ENCODE assay signal across 8 cellular contexts in the genomic region with DNA sequence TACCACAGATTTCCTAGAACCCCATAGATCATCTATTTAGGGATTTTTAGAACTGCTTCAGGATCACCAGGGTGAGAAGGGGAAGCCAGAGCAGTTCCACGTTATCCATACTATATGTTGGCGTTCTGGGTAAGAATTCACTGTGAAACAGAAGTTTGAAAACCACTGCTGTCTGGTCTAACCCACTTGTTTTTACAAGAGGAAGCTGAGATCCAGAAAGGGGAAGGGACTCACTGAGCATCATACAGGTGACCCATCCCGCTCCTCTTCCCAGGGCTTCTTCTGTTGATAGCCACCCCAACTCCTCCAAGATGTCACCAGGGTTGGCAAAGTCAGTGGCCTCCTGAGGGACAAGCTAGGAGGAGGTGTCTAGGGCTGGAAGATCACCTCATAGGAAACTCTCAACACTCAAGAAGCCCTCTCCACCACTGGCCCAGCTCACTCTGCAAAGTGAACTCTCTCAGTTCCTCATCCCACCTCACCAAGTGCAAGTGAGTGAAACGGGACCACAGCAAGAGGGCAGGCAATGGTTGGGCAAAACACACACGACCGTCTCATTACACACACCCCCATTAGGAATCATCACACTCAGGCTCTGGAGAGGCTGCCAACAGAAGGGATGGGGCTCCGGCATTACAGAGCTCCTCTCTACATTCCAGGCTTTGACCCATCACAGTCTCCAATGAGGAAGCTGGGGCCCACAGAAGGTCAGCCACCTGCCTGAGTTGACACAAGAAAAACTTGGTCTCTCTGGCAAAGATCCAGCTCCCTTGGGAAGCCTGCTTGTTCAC. TPM values are rescaled to one million over a fixed set of nuclear protein-coding genes. Genes with fewer than 3 reads are reported as not detected.
A peak's percentile ranks its signal among the peaks of the same experiment; 100 is the strongest.
DNase-seq lines count a peak whose midpoint lies in the region; ATAC-seq and TF ChIP-seq lines count a peak whose summit lies in the region.

No MANE protein-coding gene starts in this region.

- DNase-seq in activated T-cell treated with anti-CD3 and anti-CD28 coated beads, Interleukin-2, amount 50 U/mL, for 4 hours: no peak
- DNase-seq in activated T-cell treated with anti-CD3 and anti-CD28 coated beads, Interleukin-2, amount 50 U/mL, for 48 hours: no peak
- DNase-seq in sigmoid colon: no peak
- DNase-seq in NCI-H1417 treated with DMSO at 0.1 percent for 48 hours (lab: John Stamatoyannopoulos, UW): no peak
- no peak for DNase-seq in NCI-H128 (lab: John Stamatoyannopoulos, UW; ENCODE audit: unreplicated experiment)

- H3K4me3 Mint-ChIP-seq in activated T-cell treated with anti-CD3 and anti-CD28 coated beads, Interleukin-2, amount 50 U/mL, for 4 hours: peak overlapping the region; percentile 70

- H3K9ac ChIP-seq in duodenal mucosa (ENCODE audit: low read depth in 1 of 2, low read length in 2 of 2): peak overlapping the region; percentile 65 to 68
- peak overlapping the region in 2 of 5 donors; percentile 59 to 74 for H3K9ac ChIP-seq in subcutaneous abdominal adipose tissue (ENCODE audit: low read length in 5 of 5)

- H3K4me1 ChIP-seq in duodenal mucosa (ENCODE audit: control insufficient read depth in 1 of 2, insufficient read depth in 2 of 2, low read length in 2 of 2) (peaks cover 21 to 24% of the 10 kb centered on the region in 2 donors), subcutaneous abdominal adipose tissue (ENCODE audit: control insufficient read depth in 5 of 5, insufficient read depth in 5 of 5, low read length in 5 of 5) (peaks cover 0 to 58% (median 50%) of the 10 kb centered on the region in 5 donors), sigmoid colon (peaks cover 0 to 19% (median 11%) of the 10 kb centered on the region in 4 donors)

- H3K36me3 ChIP-seq in duodenal mucosa (ENCODE audit: control insufficient read depth in 1 of 2, insufficient read depth in 2 of 2, low read length in 2 of 2) (peaks cover 0 to 7% of the 10 kb centered on the region in 2 donors), subcutaneous abdominal adipose tissue (ENCODE audit: control insufficient read depth in 5 of 5, insufficient read depth in 5 of 5, low read length in 5 of 5) (peaks cover 3 to 8% (median 5%) of the 10 kb centered on the region in 5 donors), sigmoid colon (no peaks in the 10 kb centered on the region)

- TF ChIP-seq EP300 in sigmoid colon (IDR thresholded peaks at IDR 0.05): no peak

- TF ChIP-seq CTCF in sigmoid colon (IDR thresholded peaks at IDR 0.05): no peak

- TF ChIP-seq POLR2A in sigmoid colon (IDR thresholded peaks at IDR 0.05): no peak

- no peaks in the 10 kb centered on the region for H3K9me3 Mint-ChIP-seq in activated T-cell treated with anti-CD3 and anti-CD28 coated beads, Interleukin-2, amount 50 U/mL, for 4 hours

- WGBS in sigmoid colon, 2 donors: 59 to 77% methylated on average over 7 of the region's 7 CpGs

- H3K9me3 ChIP-seq in duodenal mucosa (ENCODE audit: control insufficient read depth in 1 of 2, low read length in 2 of 2) (no peaks in the 10 kb centered on the region), subcutaneous abdominal adipose tissue (ENCODE audit: control insufficient read depth in 5 of 5, low read length in 5 of 5) (no peaks in the 10 kb centered on the region), sigmoid colon (no peaks in the 10 kb centered on the region)

- intact Hi-C loops in sigmoid colon (cut with DNase I): no loop called here

- H3K27me3 Mint-ChIP-seq in activated T-cell treated with anti-CD3 and anti-CD28 coated beads, Interleukin-2, amount 50 U/mL, for 4 hours (ENCODE audit: low read depth): peaks cover 3% of the 10 kb centered on the region

- no peaks in the 10 kb centered on the region for H3K36me3 Mint-ChIP-seq in activated T-cell treated with anti-CD3 and anti-CD28 coated beads, Interleukin-2, amount 50 U/mL, for 4 hours (ENCODE audit: insufficient read depth)

- H3K27me3 ChIP-seq in duodenal mucosa (ENCODE audit: control insufficient read depth in 1 of 2, insufficient read depth in 2 of 2, low read length in 2 of 2) (no peaks in the 10 kb centered on the region), subcutaneous abdominal adipose tissue (ENCODE audit: control insufficient read depth in 5 of 5, insufficient read depth in 4 of 5, low read length in 5 of 5) (no peaks in the 10 kb centered on the region), sigmoid colon (no peaks in the 10 kb centered on the region)

- no peak overlapping the region for H3K27ac ChIP-seq in duodenal mucosa (ENCODE audit: low read depth, low read length)
- H3K27ac ChIP-seq in subcutaneous abdominal adipose tissue (ENCODE audit: low read depth, low read length): peak overlapping the region; percentile 73
- no peak overlapping the region for H3K27ac ChIP-seq in sigmoid colon

- ATAC-seq in activated T-cell treated with anti-CD3 and anti-CD28 coated beads, Interleukin-2, amount 50 U/mL, for 4 hours: no peak
- ATAC-seq in HG03280 (IDR thresholded peaks at IDR 0.05; ENCODE audit: unreplicated experiment): peak; percentile 44

- H3K4me3 ChIP-seq in duodenal mucosa (ENCODE audit: low read depth in 1 of 2, low read length in 2 of 2): peak overlapping the region; percentile 80 to 82
- peak overlapping the region; percentile 72 to 77 (median 73) for H3K4me3 ChIP-seq in subcutaneous abdominal adipose tissue (ENCODE audit: low read depth in 1 of 5, low read length in 5 of 5)
- no peak overlapping the region for H3K4me3 ChIP-seq in sigmoid colon

- peaks cover 16% of the 10 kb centered on the region for H3K4me1 Mint-ChIP-seq in activated T-cell treated with anti-CD3 and anti-CD28 coated beads, Interleukin-2, amount 50 U/mL, for 4 hours (ENCODE audit: low read depth)

RNA-seq across cellular contexts. Expression of a gene that starts 1.8 kb away (rescaled TPM):
- total RNA-seq in activated T-cell treated with anti-CD3 and anti-CD28 coated beads, Interleukin-2, amount 50 U/mL, for 4 hours: 1 to 10 TPM in 1 of 3 donors, under 1 TPM in 2; 0.40 to 1.1 (median 0.71) TPM
- 1 to 10 TPM; 2.1 to 5.5 (median 3.3) TPM for total RNA-seq in sigmoid colon
- 10 to 100 TPM; 19.2 to 27.7 (median 21.7) TPM for polyA plus RNA-seq in sigmoid colon

RNA-seq across cellular contexts. Expression of a gene that starts 49.1 kb away (rescaled TPM):
- 10 to 100 TPM; 37.5 to 45.4 (median 44.1) TPM for total RNA-seq in activated T-cell treated with anti-CD3 and anti-CD28 coated beads, Interleukin-2, amount 50 U/mL, for 4 hours
- total RNA-seq in sigmoid colon: 10 to 100 TPM; 24.7 to 51.7 (median 42.2) TPM
- 100 to 1,000 TPM; 118 to 339 (median 223) TPM for polyA plus RNA-seq in sigmoid colon

RNA-seq across cellular contexts. Expression of a gene that starts 51.3 kb away (rescaled TPM):
- 10 to 100 TPM; 88.4 to 96.4 (median 93.6) TPM for total RNA-seq in activated T-cell treated with anti-CD3 and anti-CD28 coated beads, Interleukin-2, amount 50 U/mL, for 4 hours
- total RNA-seq in sigmoid colon: 10 to 100 TPM; 74.5 to 88.1 (median 81.5) TPM
- polyA plus RNA-seq in sigmoid colon: 10 to 100 TPM; 70.3 to 86.7 (median 70.9) TPM

Comparison
In these comparisons a context has a peak if more than half of its experiments do, and no peak if none do; other contexts are left out.
1. H3K4me3 ChIP-seq: peak in duodenal mucosa (2 of 2) and subcutaneous abdominal adipose tissue (5 of 5); none in sigmoid colon (0 of 4).